8 cellular contexts compared by ENCODE assay signal in the genomic region with DNA sequence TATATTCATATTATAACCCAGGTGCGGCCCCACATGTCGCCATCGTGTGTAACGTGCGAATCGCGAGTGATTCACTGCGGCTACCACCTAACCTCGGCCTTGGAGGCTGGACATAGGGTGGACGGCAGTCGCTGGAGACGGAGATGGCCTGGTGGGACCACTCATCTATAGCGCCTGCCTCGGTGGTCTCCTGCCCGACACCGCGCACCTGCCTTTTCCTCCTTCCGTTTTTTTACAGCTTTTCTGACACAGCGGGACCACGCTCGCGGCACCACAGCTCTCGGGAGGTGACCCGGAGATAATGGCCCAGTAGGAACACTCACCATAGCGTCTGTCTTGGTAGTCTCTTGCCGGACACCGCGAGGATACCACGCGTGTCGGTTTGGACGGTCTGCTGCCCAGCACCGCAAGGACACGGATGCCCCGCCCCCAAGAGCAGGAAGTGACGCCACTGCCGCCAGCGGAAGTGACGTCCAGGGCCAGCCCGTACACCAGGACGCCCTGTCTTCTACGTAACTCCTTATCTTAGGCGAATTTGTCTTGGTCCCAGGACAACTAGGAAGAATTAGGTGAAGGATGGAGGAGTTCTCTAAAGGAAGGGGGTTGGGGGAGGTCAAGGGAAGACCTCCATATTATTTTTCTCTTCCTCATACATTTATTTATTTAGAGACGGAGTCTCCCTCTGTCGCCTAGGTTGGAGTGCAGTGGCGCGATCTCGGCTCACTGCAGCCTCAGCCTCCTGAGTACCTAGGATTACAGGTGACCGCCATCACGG. TPM values are rescaled to one million over a fixed set of nuclear protein-coding genes. Genes with fewer than 3 reads are reported as not detected.
DNase-seq lines count a peak whose midpoint lies in the region; ATAC-seq and TF ChIP-seq lines count a peak whose summit lies in the region.

No MANE protein-coding gene starts in this region.

- H3K9me3 ChIP-seq in endocrine pancreas (ENCODE audit: control insufficient read depth, low read length): no peaks in the 10 kb centered on the region

- no peak for TF ChIP-seq CTCF in GM06990 (IDR thresholded peaks at IDR 0.05; ENCODE audit: insufficient read depth, low read length, poor library complexity, severe bottlenecking)

- H3K27ac Mint-ChIP-seq in activated CD8-positive, alpha-beta memory T cell treated with anti-CD3 and anti-CD28 coated beads, Interleukin-2, amount 10 ng/mL, durations not matched to agents 7 days and 5 days: peak overlapping the region; percentile 97

- H3K27me3 Mint-ChIP-seq in activated CD8-positive, alpha-beta memory T cell treated with anti-CD3 and anti-CD28 coated beads, Interleukin-2, amount 10 ng/mL, durations not matched to agents 7 days and 5 days: no peaks in the 10 kb centered on the region

- peaks cover 29% of the 10 kb centered on the region for H3K36me3 Mint-ChIP-seq in activated CD8-positive, alpha-beta memory T cell treated with anti-CD3 and anti-CD28 coated beads, Interleukin-2, amount 10 ng/mL, durations not matched to agents 7 days and 5 days

- H3K27me3 ChIP-seq in GM06990 (replicated peaks; ENCODE audit: control insufficient read depth, insufficient read depth, low read length): no peaks in the 10 kb centered on the region
- no peaks in the 10 kb centered on the region for H3K27me3 ChIP-seq in endocrine pancreas (ENCODE audit: control insufficient read depth, insufficient read depth, low read length)

- H3K4me1 ChIP-seq in endocrine pancreas (ENCODE audit: control insufficient read depth, insufficient read depth, low read length): no peaks in the 10 kb centered on the region

- peak; percentile 89 for DNase-seq in GM06990 (ENCODE audit: extremely low read depth, insufficient read length)
- DNase-seq in NK-92 (lab: John Stamatoyannopoulos, UW; ENCODE audit: unreplicated experiment): peak; percentile 2
- peak; percentile 91 for DNase-seq in activated CD8-positive, alpha-beta memory T cell treated with anti-CD3 and anti-CD28 coated beads, Interleukin-2, amount 10 ng/mL, durations not matched to agents 7 days and 5 days
- DNase-seq in mesenteric fat pad (ENCODE audit: low spot score): peak; percentile 95
- peak; percentile 79 for DNase-seq in stimulated activated CD8-positive, alpha-beta memory T cell treated with anti-CD3 and anti-CD28 coated beads, Interleukin-12 subunit alpha, Interleukin-12 subunit beta, amount 100 ng/mL, for 1 hour (ENCODE audit: low read depth)
- DNase-seq in A172 (ENCODE audit: low spot score): no peak

- peaks cover 28% of the 10 kb centered on the region for H3K4me1 Mint-ChIP-seq in activated CD8-positive, alpha-beta memory T cell treated with anti-CD3 and anti-CD28 coated beads, Interleukin-2, amount 10 ng/mL, durations not matched to agents 7 days and 5 days

- H3K4me3 ChIP-seq in GM06990 (replicated peaks; ENCODE audit: low read depth, low read length): peak overlapping the region; percentile 85
- peak overlapping the region; percentile 65 for H3K4me3 ChIP-seq in endocrine pancreas (ENCODE audit: control insufficient read depth, insufficient read depth, low read length)

- H3K9ac ChIP-seq in endocrine pancreas (ENCODE audit: control insufficient read depth, insufficient read depth, low read length): peak overlapping the region; percentile 91

- CTCF ChIA-PET in activated CD8-positive, alpha-beta memory T cell treated with anti-CD3 and anti-CD28 coated beads, Interleukin-2, amount 10 ng/mL, durations not matched to agents 7 days and 5 days (lab: Charles Lee): interaction anchor here (1.2 to 6.4 kb wide), 2 partner anchors 15 to 259 kb away, joined by 4 to 45 read pairs; no protein-coding TSS in a partner anchor

- peak overlapping the region; percentile 100 for H3K4me3 Mint-ChIP-seq in activated CD8-positive, alpha-beta memory T cell treated with anti-CD3 and anti-CD28 coated beads, Interleukin-2, amount 10 ng/mL, durations not matched to agents 7 days and 5 days

- no peaks in the 10 kb centered on the region for H3K9me3 Mint-ChIP-seq in activated CD8-positive, alpha-beta memory T cell treated with anti-CD3 and anti-CD28 coated beads, Interleukin-2, amount 10 ng/mL, durations not matched to agents 7 days and 5 days (ENCODE audit: low read depth)

- ATAC-seq in HG02885 (IDR thresholded peaks at IDR 0.05; ENCODE audit: poor library complexity, unreplicated experiment): peak; percentile 95
- peak; percentile 91 for ATAC-seq in activated CD8-positive, alpha-beta memory T cell treated with anti-CD3 and anti-CD28 coated beads, Interleukin-2, amount 10 ng/mL, durations not matched to agents 7 days and 5 days

- peaks cover 11% of the 10 kb centered on the region for H3K36me3 ChIP-seq in GM06990 (ENCODE audit: control insufficient read depth, insufficient read depth, low read length)
- peaks cover 2% of the 10 kb centered on the region for H3K36me3 ChIP-seq in endocrine pancreas (ENCODE audit: control insufficient read depth, insufficient read depth, low read length)

RNA-seq across cellular contexts. Expression of gene SNU13, which starts 6.4 kb away (rescaled TPM):
- total RNA-seq in activated CD8-positive, alpha-beta memory T cell treated with anti-CD3 and anti-CD28 coated beads, Interleukin-2, amount 10 ng/mL, durations not matched to agents 7 days and 5 days: 100 to 1,000 TPM; 176 to 193 TPM
- 116 TPM for total RNA-seq in mesenteric fat pad
- total RNA-seq in A172 (2014; rRNA removed; shearing (Covaris generic)): 75.4 and 80.5 TPM in 2 replicates

RNA-seq across cellular contexts. Expression of gene MEI1, which starts 17.1 kb away (rescaled TPM):
- total RNA-seq in activated CD8-positive, alpha-beta memory T cell treated with anti-CD3 and anti-CD28 coated beads, Interleukin-2, amount 10 ng/mL, durations not matched to agents 7 days and 5 days: 10 to 100 TPM; 37.3 to 45.9 TPM
- total RNA-seq in mesenteric fat pad: 2.2 TPM
- total RNA-seq in A172 (2014; rRNA removed; shearing (Covaris generic)): 1.2 and 2.7 TPM in 2 replicates

Comparison
In these comparisons a context has a peak if more than half of its experiments do, and no peak if none do; other contexts are left out.
1. RNA of gene MEI1, which starts 17.1 kb away (total RNA-seq): 37.3 to 45.9 TPM in activated CD8-positive, alpha-beta memory T cell treated with anti-CD3 and anti-CD28 coated beads, Interleukin-2, amount 10 ng/mL, durations not matched to agents 7 days and 5 days; 1.2 to 2.7 TPM in A172 and 2.2 TPM in mesenteric fat pad (single experiment); every median in the first group is over 10 times any median in the second.